ENCODE assay signal across 21 cellular contexts in genomic region chrY:18034864-18035263, GRCh38. TPM values are rescaled to one million over a fixed set of nuclear protein-coding genes. Genes with fewer than 3 reads are reported as not detected.
"Had no signal": no experiment of that assay in that cellular context is flagged by ENCODE, and none has a peak within 500 bp of the region (broad histone marks: within the 10 kb centered on the region; RNA-seq: fewer than 3 reads in every experiment).

No MANE protein-coding gene starts in this region.

RNA-seq across cellular contexts. Expression of gene CDY2A, which starts 9.3 kb away (rescaled TPM):
- total RNA-seq: activated naive CD4-positive, alpha-beta T cell treated with anti-CD3 and anti-CD28 coated beads for 36 hours; activated naive CD4-positive, alpha-beta T cell treated with anti-CD3 and anti-CD28 coated beads, Interleukin-2, amount 50 U/mL, for 72 hours; activated naive CD8-positive, alpha-beta T cell treated with anti-CD3 and anti-CD28 coated beads for 36 hours; activated naive CD8-positive, alpha-beta T cell treated with anti-CD3 and anti-CD28 coated beads, Interleukin-2, amount 10 ng/mL, durations not matched to agents 7 days and 5 days; activated T-cell treated with anti-CD3 and anti-CD28 coated beads, Interleukin-2, amount 50 U/mL, for 4 hours; activated T-cell treated with anti-CD3 and anti-CD28 coated beads, Interleukin-2, amount 50 U/mL, for 72 hours; activated T-helper 1 cell treated with anti-CD3 and anti-CD28 coated beads, Interleukin-12 subunit alpha, Interleukin-12 subunit beta, Interleukin-2, Interleukin-4 antibody, amounts not matched to agents 30 ng/mL and 10 ng/mL and 1 ng/mL, durations not matched to agents 14 hours and 24 hours and 36 hours; activated T-helper 17 cell treated with anti-CD3 and anti-CD28 coated beads, Interleukin-2, amount 50 U/mL, for 72 hours; activated T-helper 2 cell treated with anti-CD3 and anti-CD28 coated beads, Interferon-gamma antibody, Interleukin-2, Interleukin-4, amounts not matched to agents 10 μg/mL and 5 μg/mL and 100 μg/mL, durations not matched to agents 14 hours and 24 hours and 36 hours; adrenal gland; aorta; ascending aorta; astrocyte; body of pancreas; breast epithelium; bronchial epithelial cell; cardiac muscle cell; cardiac septum; cerebellum; chondrocyte had no signal
- polyA plus RNA-seq: adipose tissue, adrenal gland, aorta, cardiac muscle cell had no signal
